ENCODE assay signal across 10 cellular contexts in the genomic region with DNA sequence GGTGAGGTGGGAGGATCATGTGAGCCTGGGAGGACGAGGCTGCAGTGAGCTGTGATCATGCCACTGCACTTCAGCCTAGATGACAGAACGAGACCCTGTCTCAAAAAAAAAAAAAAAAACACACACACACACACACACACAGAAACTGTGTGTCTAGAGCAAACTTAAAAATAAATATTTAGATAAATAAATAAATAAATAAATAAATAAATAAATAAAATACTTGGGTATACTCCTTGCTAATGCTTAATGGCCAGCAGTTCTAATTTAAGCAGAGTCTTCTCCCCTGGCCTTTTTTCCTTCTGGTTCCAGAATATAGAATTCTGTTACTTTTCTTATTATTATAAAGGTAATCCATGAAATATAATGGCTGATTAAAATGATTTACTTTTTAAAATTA. TPM values are rescaled to one million over a fixed set of nuclear protein-coding genes. Genes with fewer than 3 reads are reported as not detected.
"Had no signal": no experiment of that assay in that cellular context is flagged by ENCODE, and none has a peak within 500 bp of the region (broad histone marks: within the 10 kb centered on the region; RNA-seq: fewer than 3 reads in every experiment).

No MANE protein-coding gene starts in this region.

- H3K27me3 Mint-ChIP-seq: IgD-negative memory B cell had no signal

- DNase-seq: H7, KBM-7 had no signal

- H3K9ac ChIP-seq: KMS-11 had no signal

- H3K4me3 ChIP-seq: GM23338, HAP-1 had no signal

- H3K27ac ChIP-seq: KMS-11 had no signal

- H3K9me3 ChIP-seq: HAP-1 had no signal

- FAIRE-seq: HTR-8/SVneo had no signal

- H3K27ac Mint-ChIP-seq: GM23338, IgD-negative memory B cell had no signal

- H3K36me3 Mint-ChIP-seq: IgD-negative memory B cell had no signal

- H3K9me3 Mint-ChIP-seq: GM23338, IgD-negative memory B cell had no signal

- ATAC-seq: GM23338, HCT116 had no signal

- H3K36me3 ChIP-seq: HAP-1 had no signal

- H2AFZ ChIP-seq: GM23338 had no signal

- H3K4me2 ChIP-seq: GM23338, KMS-11 had no signal

- H3K4me3 Mint-ChIP-seq: GM23338, IgD-negative memory B cell had no signal

RNA-seq across cellular contexts. Expression of a gene that starts 12.1 kb away (rescaled TPM):
- total RNA-seq: H7 had no signal

RNA-seq across cellular contexts. Expression of a gene that starts 37.0 kb away (rescaled TPM):
- total RNA-seq: GM23338, H4, HT-29 had no signal
- polyA plus RNA-seq: GM23338 had no signal
